In genomic region chr1:119605080-119605479, GRCh38 we compare ENCODE assay signal across 1 cellular context. TPM values are rescaled to one million over a fixed set of nuclear protein-coding genes. Genes with fewer than 3 reads are reported as not detected.
"Had no signal": no experiment of that assay in that cellular context is flagged by ENCODE, and none has a peak within 500 bp of the region (broad histone marks: within the 10 kb centered on the region; RNA-seq: fewer than 3 reads in every experiment).

No MANE protein-coding gene starts in this region.

RNA-seq across cellular contexts. Expression of gene ZNF697, which starts 43.0 kb away (rescaled TPM):
- polyA plus RNA-seq: naive thymus-derived CD4-positive, alpha-beta T cell had no signal
